ENCODE assay signal across 18 cellular contexts in the genomic region with DNA sequence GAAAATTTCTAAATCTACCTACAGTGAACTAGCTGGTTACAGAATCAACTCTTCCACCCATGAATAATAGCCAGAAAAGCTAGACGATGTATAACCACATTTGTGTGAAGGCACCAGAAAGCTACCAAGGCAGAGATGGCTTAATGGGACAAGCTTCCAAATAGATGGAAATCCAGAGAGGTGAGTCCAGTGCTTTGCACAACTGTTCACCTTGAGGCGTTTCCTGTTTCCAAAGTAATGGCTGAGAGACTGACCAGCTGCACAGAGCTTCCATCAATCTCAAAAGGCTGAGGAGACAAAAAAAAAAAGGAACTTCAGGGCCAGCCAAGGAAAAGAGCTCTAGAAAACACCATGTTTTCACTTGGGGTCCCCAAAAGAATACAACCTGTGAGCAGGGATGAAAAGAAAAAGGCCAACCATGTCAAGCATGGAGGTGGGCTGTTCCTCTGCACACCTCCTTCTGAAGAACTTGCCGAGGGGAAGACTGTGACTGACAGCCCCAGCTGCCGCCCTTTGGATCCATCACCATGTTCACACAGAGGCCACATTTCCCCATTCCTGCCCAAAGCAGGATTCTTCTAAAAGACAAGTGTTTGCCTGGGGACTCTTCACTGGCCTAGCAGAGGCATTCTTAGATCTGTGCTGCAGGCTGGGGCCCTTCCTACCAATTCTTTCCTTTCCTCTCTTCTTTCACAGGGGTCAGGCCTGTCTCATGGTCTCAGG.
"Had no signal": no experiment of that assay in that cellular context is flagged by ENCODE, and none has a peak within 500 bp of the region (broad histone marks: within the 10 kb centered on the region; RNA-seq: fewer than 3 reads in every experiment).

No MANE protein-coding gene starts in this region.

- ATAC-seq: activated CD4-positive, CD25-positive, alpha-beta regulatory T cell treated with anti-CD3 and anti-CD28 coated beads, Interleukin-2, amount 50 U/mL, for 24 hours; left colon; stimulated activated naive CD8-positive, alpha-beta T cell treated with anti-CD3 and anti-CD28 coated beads, Interleukin-15, Interleukin-2, amounts not matched to agents 100 U/mL and 50 U/mL, for 24 hours had no signal

- H3K4me3 ChIP-seq: lung, skin epidermis had no signal

- H3K4me3 Mint-ChIP-seq: activated naive CD4-positive, alpha-beta T cell treated with anti-CD3 and anti-CD28 coated beads for 36 hours; mesothelial cell of epicardium; type B pancreatic cell had no signal

- H3K27ac Mint-ChIP-seq: activated naive CD4-positive, alpha-beta T cell treated with anti-CD3 and anti-CD28 coated beads for 36 hours; activated T-helper 2 cell treated with anti-CD3 and anti-CD28 coated beads, Interferon-gamma antibody, Interleukin-2, Interleukin-4, amounts not matched to agents 10 μg/mL and 5 μg/mL and 100 μg/mL, durations not matched to agents 14 hours and 24 hours and 36 hours; mesothelial cell of epicardium; type B pancreatic cell had no signal

- FAIRE-seq: astrocyte, bronchial epithelial cell had no signal

- H3K27me3 Mint-ChIP-seq: type B pancreatic cell had no signal

- H3K9me3 Mint-ChIP-seq: mesothelial cell of epicardium, type B pancreatic cell had no signal

- DNase-seq: activated CD4-positive, alpha-beta T cell treated with anti-CD3 and anti-CD28 coated beads, Interleukin-2, amount 50 U/mL, for 48 hours; activated naive CD4-positive, alpha-beta T cell treated with anti-CD3 and anti-CD28 coated beads for 36 hours; activated T-cell treated with anti-CD3 and anti-CD28 coated beads, Interleukin-2, amount 50 U/mL, for 1 hour; left colon; retina; stimulated activated CD4-positive, alpha-beta T cell treated with anti-CD3 and anti-CD28 coated beads, Interleukin-15, amount 100 ng/mL, for 24 hours; stimulated activated CD4-positive, alpha-beta T cell treated with anti-CD3 and anti-CD28 coated beads, Interleukin-4, amount 100 ng/mL, for 24 hours; stimulated activated naive CD8-positive, alpha-beta T cell treated with anti-CD3 and anti-CD28 coated beads, Interleukin-15, Interleukin-2, amounts not matched to agents 100 U/mL and 50 U/mL, for 24 hours; T-helper 1 cell; T1000 had no signal

- H3K27ac ChIP-seq: skin epidermis had no signal
